In the genomic region with DNA sequence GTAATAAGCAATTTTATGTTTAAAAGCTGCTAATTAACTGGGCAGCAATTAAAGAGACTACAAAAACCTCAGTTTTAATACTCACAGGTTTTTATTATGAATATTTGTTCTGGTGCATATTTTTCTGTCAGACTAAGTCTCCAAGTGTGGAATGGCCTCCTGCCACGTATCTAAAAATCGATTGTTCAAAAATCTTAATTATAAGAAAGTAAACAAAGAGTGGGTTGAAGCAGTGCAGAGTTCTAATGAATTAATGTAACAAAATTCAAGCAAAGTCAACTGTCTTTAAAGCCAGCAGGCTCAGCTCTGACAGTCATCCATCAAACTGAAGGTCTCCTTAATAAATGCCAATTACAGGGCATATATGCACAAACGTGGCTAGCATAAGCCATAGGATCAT, we compare ENCODE assay signal across 22 cellular contexts.
DNase-seq lines count a peak whose midpoint lies in the region; ATAC-seq and TF ChIP-seq lines count a peak whose summit lies in the region.
"Had no signal": no experiment of that assay in that cellular context is flagged by ENCODE, and none has a peak within 500 bp of the region (broad histone marks: within the 10 kb centered on the region; RNA-seq: fewer than 3 reads in every experiment).

No MANE protein-coding gene starts in this region.

- intact Hi-C loops in A673 (cut with micrococcal nuclease; ENCODE audit: unreplicated experiment) (no loop called here), body of pancreas (cut with DNase I) (no loop called here), left cardiac atrium (cut with DNase I) (no loop called here)

- peak overlapping the region; percentile 67 for H3K27ac ChIP-seq in A673 (ENCODE audit: low read depth, low read length, poor library complexity, severe bottlenecking)
- no peak overlapping the region for H3K27ac ChIP-seq in Karpas-422 (ENCODE audit: low read length)
- peak overlapping the region; percentile 97 for H3K27ac ChIP-seq in SK-N-MC
- peak overlapping the region in 2 of 4 donors; percentile 23 to 42 for H3K27ac ChIP-seq in body of pancreas
- H3K27ac ChIP-seq: 22Rv1; BLaER1 treated with 17β-estradiol and CSF1 and Interleukin-3, amounts not matched to agents 10 nM and 100 nM had no signal

- WGBS in body of pancreas, 2 donors: 7 to 17% methylated on average over 3 of the region's 3 CpGs

- H2AFZ ChIP-seq in Karpas-422 (ENCODE audit: low read length): peak overlapping the region; percentile 51
- H2AFZ ChIP-seq: GM23338 had no signal

- TF ChIP-seq CTCF in A673 (conservative IDR thresholded peaks at IDR 0.05; ENCODE audit: low read depth, low read length) (no peak), body of pancreas (IDR thresholded peaks at IDR 0.05) (no peak)

- no TSS peak for BruUV-seq in A673 (replicated peaks; lab: Mats Ljungman, UMichigan)

- H3K9me3 ChIP-seq in A673 (ENCODE audit: low read depth, low read length, poor library complexity, severe bottlenecking) (no peaks in the 10 kb centered on the region), Karpas-422 (ENCODE audit: low read length) (no peaks in the 10 kb centered on the region), SK-N-MC (ENCODE audit: low read depth, low read length) (no peaks in the 10 kb centered on the region), body of pancreas (no peaks in the 10 kb centered on the region)
- H3K9me3 ChIP-seq: BE2C; BLaER1 treated with 17β-estradiol and CSF1 and Interleukin-3, amounts not matched to agents 10 nM and 100 nM had no signal

- H3K4me3 ChIP-seq in A673 (ENCODE audit: low read depth, low read length, poor library complexity, severe bottlenecking): no peak overlapping the region
- H3K4me3 ChIP-seq in Karpas-422 (ENCODE audit: low read length): no peak overlapping the region
- peak overlapping the region; percentile 72 for H3K4me3 ChIP-seq in SK-N-MC
- H3K4me3 ChIP-seq in body of pancreas: no peak overlapping the region
- H3K4me3 ChIP-seq: BLaER1 treated with 17β-estradiol and CSF1 and Interleukin-3, amounts not matched to agents 10 nM and 100 nM; GM23338 had no signal

- H3K9me2 ChIP-seq in Karpas-422 (replicated peaks; ENCODE audit: insufficient read depth, low read length): no peaks in the 10 kb centered on the region

- H3K79me2 ChIP-seq in Karpas-422 (ENCODE audit: low read length): no peaks in the 10 kb centered on the region

- H3K4me1 ChIP-seq in A673 (ENCODE audit: insufficient read depth, low read length, poor library complexity, severe bottlenecking) (peaks cover 49% of the 10 kb centered on the region), Karpas-422 (ENCODE audit: low read length) (peaks cover 14% of the 10 kb centered on the region), body of pancreas (peaks cover 6% of the 10 kb centered on the region)
- H3K4me1 ChIP-seq: BE2C; BLaER1 treated with 17β-estradiol and CSF1 and Interleukin-3, amounts not matched to agents 10 nM and 100 nM had no signal

- H3K36me3 ChIP-seq in A673 (ENCODE audit: insufficient read depth, low read length, poor library complexity, severe bottlenecking) (no peaks in the 10 kb centered on the region), Karpas-422 (ENCODE audit: insufficient read depth, low read length) (no peaks in the 10 kb centered on the region), SK-N-MC (ENCODE audit: insufficient read depth, low read length) (no peaks in the 10 kb centered on the region), body of pancreas (replicated peaks in 1 of 2; ENCODE audit: insufficient read depth in 1 of 2, low read depth in 2 of 2) (no peaks in the 10 kb centered on the region)
- H3K36me3 ChIP-seq: BE2C; BLaER1 treated with 17β-estradiol and CSF1 and Interleukin-3, amounts not matched to agents 10 nM and 100 nM had no signal

- peak; percentile 64 for ATAC-seq in body of pancreas
- ATAC-seq in HG03045 (IDR thresholded peaks at IDR 0.05; ENCODE audit: unreplicated experiment): no peak
- no peak for ATAC-seq in left cardiac atrium
- no peak for ATAC-seq in HG03378 (IDR thresholded peaks at IDR 0.05; ENCODE audit: unreplicated experiment)
- ATAC-seq: GM23338, HCT116 had no signal

- H3K9ac ChIP-seq in Karpas-422 (ENCODE audit: low read length) (no peak overlapping the region), SK-N-MC (ENCODE audit: insufficient read length) (peak overlapping the region; percentile 64)
- H3K9ac ChIP-seq: BLaER1 treated with 17β-estradiol and CSF1 and Interleukin-3, amounts not matched to agents 10 nM and 100 nM had no signal

- H3K4me2 ChIP-seq in Karpas-422 (ENCODE audit: low read depth, low read length, poor library complexity, severe bottlenecking): no peak overlapping the region
- H3K4me2 ChIP-seq: BLaER1 treated with 17β-estradiol and CSF1 and Interleukin-3, amounts not matched to agents 10 nM and 100 nM; GM23338 had no signal

- DNase-seq in A673 (ENCODE audit: low spot score) (no peak), Karpas-422 (no peak), SK-N-MC (ENCODE audit: low read depth, low spot score) (no peak), body of pancreas (no peak), left cardiac atrium (no peak)
- DNase-seq in activated naive CD4-positive, alpha-beta T cell treated with anti-CD3 and anti-CD28 coated beads, Interleukin-2, amount 50 U/mL, for 16 hours: no peak
- DNase-seq: ACHN; AML-193; BE2C; CD4-positive, alpha-beta T cell; CD8-positive, alpha-beta memory T cell; DMS 273 treated with DMSO at 0.1 percent for 48 hours; DMS79; GF-D8; H9; HFFc6 had no signal

- H4K20me1 ChIP-seq in Karpas-422 (ENCODE audit: insufficient read depth, low read depth, low read length): no peaks in the 10 kb centered on the region
- H4K20me1 ChIP-seq: BLaER1 treated with 17β-estradiol and CSF1 and Interleukin-3, amounts not matched to agents 10 nM and 100 nM had no signal

- TF ChIP-seq POLR2A in body of pancreas (IDR thresholded peaks at IDR 0.05): no peak

- H3K27me3 ChIP-seq in A673 (replicated peaks; ENCODE audit: insufficient read depth, low read depth, low read length, poor library complexity) (no peaks in the 10 kb centered on the region), Karpas-422 (ENCODE audit: low read length) (no peaks in the 10 kb centered on the region), body of pancreas (no peaks in the 10 kb centered on the region)
- H3K27me3 ChIP-seq: BE2C; BLaER1 treated with 17β-estradiol and CSF1 and Interleukin-3, amounts not matched to agents 10 nM and 100 nM had no signal

- POLR2A ChIA-PET in A673 (lab: Charles Lee; ENCODE audit: low non-redundant PET): no interaction called here

- CTCF ChIA-PET in A673 (lab: Charles Lee): no interaction called here
